17 cellular contexts compared by ENCODE assay signal in genomic region chr1:234239936-234240335, GRCh38.
DNase-seq lines count a peak whose midpoint lies in the region; ATAC-seq and TF ChIP-seq lines count a peak whose summit lies in the region.
"Had no signal": no experiment of that assay in that cellular context is flagged by ENCODE, and none has a peak within 500 bp of the region (broad histone marks: within the 10 kb centered on the region; RNA-seq: fewer than 3 reads in every experiment).

No MANE protein-coding gene starts in this region.

- H3K27ac Mint-ChIP-seq in activated CD8-positive, alpha-beta memory T cell treated with anti-CD3 and anti-CD28 coated beads, Interleukin-2, amount 10 ng/mL, durations not matched to agents 7 days and 5 days, result no peak overlapping the region
- no peak overlapping the region for H3K27ac Mint-ChIP-seq in osteocyte (ENCODE audit: unreplicated experiment)
- no peak overlapping the region for H3K27ac Mint-ChIP-seq in activated T-cell treated with anti-CD3 and anti-CD28 coated beads, Interleukin-2, amount 50 U/mL, for 72 hours
- H3K27ac Mint-ChIP-seq: B cell; CD4-positive, alpha-beta T cell; CD8-positive, alpha-beta T cell had no signal

- peak; percentile 25 for DNase-seq in activated CD8-positive, alpha-beta memory T cell treated with anti-CD3 and anti-CD28 coated beads, Interleukin-2, amount 10 ng/mL, durations not matched to agents 7 days and 5 days
- no peak for DNase-seq in activated CD8-positive, alpha-beta memory T cell treated with anti-CD3 and anti-CD28 coated beads, Interleukin-2, amount 50 U/mL, for 48 hours
- DNase-seq in osteocyte (ENCODE audit: extremely low spot score, unreplicated experiment), result peak; percentile 15
- DNase-seq in activated T-cell treated with anti-CD3 and anti-CD28 coated beads, Interleukin-2, amount 50 U/mL, for 72 hours, result no peak
- DNase-seq: AML-193; Caco-2; Calu3; CD4-positive, alpha-beta T cell; CD8-positive, alpha-beta T cell; DMS79 treated with DMSO at 0.1 percent for 48 hours; GF-D8 had no signal

- H3K36me3 ChIP-seq in HEK293 (ENCODE audit: control insufficient read depth in 2 of 2, insufficient read depth in 1 of 2, low read length in 2 of 2), result no peaks in the 10 kb centered on the region
- H3K36me3 ChIP-seq: BLaER1 treated with 17β-estradiol and CSF1 and Interleukin-3, amounts not matched to agents 10 nM and 100 nM had no signal

- no peaks in the 10 kb centered on the region for H3K9me3 ChIP-seq in HEK293 (ENCODE audit: control insufficient read depth, insufficient read depth, low read depth, low read length)
- H3K9me3 ChIP-seq: A549; BLaER1 treated with 17β-estradiol and CSF1 and Interleukin-3, amounts not matched to agents 10 nM and 100 nM; Caco-2 had no signal

- no peak overlapping the region for H3K4me3 ChIP-seq in HEK293 (ENCODE audit: low read depth, low read length)
- H3K4me3 ChIP-seq: A549; BLaER1 treated with 17β-estradiol and CSF1 and Interleukin-3, amounts not matched to agents 10 nM and 100 nM had no signal

- no peak for TF ChIP-seq CTCF in HEK293 (tag by site-specific recombination; IDR thresholded peaks at IDR 0.05)
- TF ChIP-seq CTCF in osteocyte (IDR thresholded peaks at IDR 0.05), result no peak

- no peaks in the 10 kb centered on the region for H3K4me1 ChIP-seq in HEK293 (ENCODE audit: control insufficient read depth, insufficient read depth, low read length)
- H3K4me1 ChIP-seq: A549, Caco-2 had no signal

- H3K27ac ChIP-seq in HEK293 (ENCODE audit: extremely low read depth, low read depth, low read length), result no peak overlapping the region
- H3K27ac ChIP-seq: 22Rv1; A549; BLaER1 treated with 17β-estradiol and CSF1 and Interleukin-3, amounts not matched to agents 10 nM and 100 nM; C4-2B had no signal

- POLR2A ChIA-PET in HEK293 (lab: Yijun Ruan, JAX), result no interaction called here

- peaks cover 39% of the 10 kb centered on the region for H3K36me3 Mint-ChIP-seq in activated CD8-positive, alpha-beta memory T cell treated with anti-CD3 and anti-CD28 coated beads, Interleukin-2, amount 10 ng/mL, durations not matched to agents 7 days and 5 days
- H3K36me3 Mint-ChIP-seq in osteocyte (ENCODE audit: unreplicated experiment), result no peaks in the 10 kb centered on the region
- H3K36me3 Mint-ChIP-seq in activated T-cell treated with anti-CD3 and anti-CD28 coated beads, Interleukin-2, amount 50 U/mL, for 72 hours (ENCODE audit: insufficient read depth in 2 of 2), result no peaks in the 10 kb centered on the region
- H3K36me3 Mint-ChIP-seq: CD8-positive, alpha-beta T cell had no signal

- ATAC-seq in activated CD8-positive, alpha-beta memory T cell treated with anti-CD3 and anti-CD28 coated beads, Interleukin-2, amount 10 ng/mL, durations not matched to agents 7 days and 5 days, result no peak
- ATAC-seq in activated T-cell treated with anti-CD3 and anti-CD28 coated beads, Interleukin-2, amount 50 U/mL, for 72 hours (replicated peaks in 1 of 2), result no peak
- ATAC-seq: A549; CD8-positive, alpha-beta T cell had no signal

- CTCF ChIA-PET in activated CD8-positive, alpha-beta memory T cell treated with anti-CD3 and anti-CD28 coated beads, Interleukin-2, amount 10 ng/mL, durations not matched to agents 7 days and 5 days (lab: Charles Lee), result interaction anchor here (1.7 to 1.8 kb wide), 2 partner anchors 24 to 27 kb away, joined by 4 to 5 read pairs; no protein-coding TSS in a partner anchor
- CTCF ChIA-PET in HEK293 (lab: Yijun Ruan, JAX), result interaction anchor here (0.6 to 2.1 kb wide), 2 partner anchors 27 to 461 kb away, joined by 3 to 7 read pairs; no protein-coding TSS in a partner anchor

- peaks cover 2% of the 10 kb centered on the region for H3K27me3 Mint-ChIP-seq in activated CD8-positive, alpha-beta memory T cell treated with anti-CD3 and anti-CD28 coated beads, Interleukin-2, amount 10 ng/mL, durations not matched to agents 7 days and 5 days
- peaks cover 2% of the 10 kb centered on the region for H3K27me3 Mint-ChIP-seq in osteocyte (ENCODE audit: unreplicated experiment)
- H3K27me3 Mint-ChIP-seq in activated T-cell treated with anti-CD3 and anti-CD28 coated beads, Interleukin-2, amount 50 U/mL, for 72 hours (ENCODE audit: low read depth), result peaks cover 22% of the 10 kb centered on the region

- H3K4me3 Mint-ChIP-seq in activated CD8-positive, alpha-beta memory T cell treated with anti-CD3 and anti-CD28 coated beads, Interleukin-2, amount 10 ng/mL, durations not matched to agents 7 days and 5 days, result no peak overlapping the region
- no peak overlapping the region for H3K4me3 Mint-ChIP-seq in osteocyte (ENCODE audit: unreplicated experiment)
- no peak overlapping the region for H3K4me3 Mint-ChIP-seq in activated T-cell treated with anti-CD3 and anti-CD28 coated beads, Interleukin-2, amount 50 U/mL, for 72 hours
- H3K4me3 Mint-ChIP-seq: B cell; CD4-positive, alpha-beta T cell; CD8-positive, alpha-beta T cell had no signal

- H3K9me3 Mint-ChIP-seq in activated CD8-positive, alpha-beta memory T cell treated with anti-CD3 and anti-CD28 coated beads, Interleukin-2, amount 10 ng/mL, durations not matched to agents 7 days and 5 days (ENCODE audit: low read depth), result no peaks in the 10 kb centered on the region
- H3K9me3 Mint-ChIP-seq in osteocyte (ENCODE audit: unreplicated experiment), result no peaks in the 10 kb centered on the region
- no peaks in the 10 kb centered on the region for H3K9me3 Mint-ChIP-seq in activated T-cell treated with anti-CD3 and anti-CD28 coated beads, Interleukin-2, amount 50 U/mL, for 72 hours
- H3K9me3 Mint-ChIP-seq: CD4-positive, alpha-beta T cell; CD8-positive, alpha-beta T cell had no signal

- H3K4me1 Mint-ChIP-seq in activated CD8-positive, alpha-beta memory T cell treated with anti-CD3 and anti-CD28 coated beads, Interleukin-2, amount 10 ng/mL, durations not matched to agents 7 days and 5 days, result peaks cover 40% of the 10 kb centered on the region
- H3K4me1 Mint-ChIP-seq in osteocyte (ENCODE audit: unreplicated experiment), result no peaks in the 10 kb centered on the region
- peaks cover 17% of the 10 kb centered on the region for H3K4me1 Mint-ChIP-seq in activated T-cell treated with anti-CD3 and anti-CD28 coated beads, Interleukin-2, amount 50 U/mL, for 72 hours (ENCODE audit: low read depth)

TF ChIP-seq in HEK293, 187 proteins besides CTCF, POLR2A, EP300 and RAD21:
- peak; percentile 87 for TF ChIP-seq ATF2 (tag by site-specific recombination; IDR thresholded peaks at IDR 0.05; ENCODE audit: low read depth)
- TF ChIP-seq GLIS1 (tag by site-specific recombination; IDR thresholded peaks at IDR 0.05), result no peak
- TF ChIP-seq ZNF785 (tag by site-specific recombination; IDR thresholded peaks at IDR 0.05), result no peak
- no peak for TF ChIP-seq SALL2 (tag by site-specific recombination; IDR thresholded peaks at IDR 0.05; ENCODE audit: borderline replicate concordance)
- TF ChIP-seq ZNF157 (tag by site-specific recombination; IDR thresholded peaks at IDR 0.05), result no peak
- no peak for TF ChIP-seq ZNF530 (tag by site-specific recombination; IDR thresholded peaks at IDR 0.05; ENCODE audit: low read depth)
- TF ChIP-seq ZBTB21 (tag by site-specific recombination; IDR thresholded peaks at IDR 0.05), result peak; percentile 44; the same call in 1 of the 2 replicates
- no peak for TF ChIP-seq ZNF510 (tag by site-specific recombination; IDR thresholded peaks at IDR 0.05; ENCODE audit: insufficient replicate concordance)
- TF ChIP-seq ZNF239 (tag by site-specific recombination; IDR thresholded peaks at IDR 0.05), result no peak
- TF ChIP-seq ZNF391 (tag by site-specific recombination; IDR thresholded peaks at IDR 0.05; ENCODE audit: borderline replicate concordance, low read depth), result no peak
- no peak for TF ChIP-seq ZNF266 (tag by site-specific recombination; IDR thresholded peaks at IDR 0.05; ENCODE audit: low read depth)
- TF ChIP-seq ZNF311 (tag by site-specific recombination; IDR thresholded peaks at IDR 0.05; ENCODE audit: borderline replicate concordance), result no peak
- no peak for TF ChIP-seq GLI4 (tag by site-specific recombination; IDR thresholded peaks at IDR 0.05)
- TF ChIP-seq ZNF600 (tag by site-specific recombination; IDR thresholded peaks at IDR 0.05), result no peak
- TF ChIP-seq ZBTB17 (tag by site-specific recombination; IDR thresholded peaks at IDR 0.05), result no peak

Comparison
In these comparisons a context has a peak if more than half of its experiments do, and no peak if none do; other contexts are left out.
1. DNase-seq: peak in activated CD8-positive, alpha-beta memory T cell treated with anti-CD3 and anti-CD28 coated beads, Interleukin-2, amount 10 ng/mL, durations not matched to agents 7 days and 5 days (single experiment) and osteocyte (single experiment); none in activated CD8-positive, alpha-beta memory T cell treated with anti-CD3 and anti-CD28 coated beads, Interleukin-2, amount 50 U/mL, for 48 hours (single experiment) and activated T-cell treated with anti-CD3 and anti-CD28 coated beads, Interleukin-2, amount 50 U/mL, for 72 hours (0 of 2).